Comparison of ENCODE assay signal across 33 cellular contexts in the genomic region with DNA sequence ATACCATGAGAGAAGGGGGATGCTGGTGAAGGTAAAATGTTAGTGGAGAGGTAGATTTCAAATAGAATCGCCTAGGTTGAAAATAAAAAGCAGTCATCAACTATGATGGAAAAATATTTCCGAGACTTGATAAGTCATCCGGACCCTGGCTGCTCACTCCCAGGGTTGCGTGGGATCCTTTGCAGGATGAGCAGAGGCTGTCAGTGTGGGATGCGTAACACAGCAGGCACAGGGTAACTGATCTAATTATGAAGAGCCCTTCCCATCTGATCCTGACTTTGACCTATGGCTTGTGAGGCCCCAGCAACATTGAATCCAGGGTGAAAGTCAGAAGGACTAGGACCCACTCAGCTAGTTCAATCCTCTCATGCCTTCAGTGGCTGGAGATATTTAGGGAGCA.
DNase-seq lines count a peak whose midpoint lies in the region; TF ChIP-seq lines count a peak whose summit lies in the region.
"Had no signal": no experiment of that assay in that cellular context is flagged by ENCODE, and none has a peak within 500 bp of the region (broad histone marks: within the 10 kb centered on the region; RNA-seq: fewer than 3 reads in every experiment).

No MANE protein-coding gene starts in this region.

- TF ChIP-seq CTCF in spleen (IDR thresholded peaks at IDR 0.05 in 8 of 11, conservative IDR thresholded peaks at IDR 0.05 in 3 of 11) (no peak), osteoblast (IDR thresholded peaks at IDR 0.05; ENCODE audit: extremely low read depth, low read depth, low read length) (no peak), thyroid gland (IDR thresholded peaks at IDR 0.05) (no peak)

- H3K36me3 ChIP-seq in spleen, result no peaks in the 10 kb centered on the region
- H3K36me3 ChIP-seq in osteoblast (ENCODE audit: insufficient read depth, low read length), result no peaks in the 10 kb centered on the region
- no peaks in the 10 kb centered on the region for H3K36me3 ChIP-seq in thyroid gland
- H3K36me3 ChIP-seq: BE2C; BLaER1; BLaER1 treated with 17β-estradiol and CSF1 and Interleukin-3, amounts not matched to agents 10 nM and 100 nM had no signal

- DNase-seq in Ammon's horn (ENCODE audit: low spot score), result peak; percentile 36
- peak; percentile 55 for DNase-seq in SK-N-DZ (ENCODE audit: low spot score)
- DNase-seq in head of caudate nucleus, result peak in 28 of 42 donors; percentile 23 to 82 (median 52)
- peak; percentile 37 for DNase-seq in spleen
- DNase-seq in osteoblast (ENCODE audit: insufficient read length, low spot score, missing footprints), result no peak
- no peak for DNase-seq in thyroid gland
- no peak for DNase-seq in NCI-H2107 (lab: John Stamatoyannopoulos, UW)
- no peak for DNase-seq in hypothalamus (lab: John Stamatoyannopoulos, UW)
- DNase-seq: 8988T; ACHN; AML-193; BE2C; C1 segment of cervical spinal cord; Caco-2; Calu3; CD4-positive, alpha-beta memory T cell; CD4-positive, alpha-beta T cell; CD4-positive, CD25-positive, alpha-beta regulatory T cell; CD8-positive, alpha-beta memory T cell; CD8-positive, alpha-beta T cell; COR-L47; DMS 273 treated with DMSO at 0.1 percent for 48 hours; DMS153; DMS53; DMS79; DMS79 treated with DMSO at 0.1 percent for 48 hours; DND-41; EL had no signal

- H3K4me2 ChIP-seq in osteoblast (ENCODE audit: insufficient read depth, low read length), result no peak overlapping the region
- H3K4me2 ChIP-seq: A549; BLaER1; BLaER1 treated with 17β-estradiol and CSF1 and Interleukin-3, amounts not matched to agents 10 nM and 100 nM had no signal

- H3K9me3 ChIP-seq in spleen (peaks cover 0 to 27% (median 0%) of the 10 kb centered on the region in 8 donors), osteoblast (ENCODE audit: low read depth, low read length) (no peaks in the 10 kb centered on the region), thyroid gland (no peaks in the 10 kb centered on the region)
- H3K9me3 ChIP-seq: A549; BE2C; BLaER1; BLaER1 treated with 17β-estradiol and CSF1 and Interleukin-3, amounts not matched to agents 10 nM and 100 nM; Caco-2 had no signal

- intact Hi-C loops in head of caudate nucleus (cut with DNase I) (no loop called here), spleen (cut with DNase I; ENCODE audit: low total_unique reads) (no loop called here), thyroid gland (cut with DNase I) (no loop called here)

- H2AFZ ChIP-seq in osteoblast (ENCODE audit: low read length), result no peak overlapping the region

- H3K27me3 ChIP-seq in spleen (replicated peaks in 1 of 7), result no peaks in the 10 kb centered on the region
- H3K27me3 ChIP-seq in osteoblast (ENCODE audit: insufficient read depth, low read length), result no peaks in the 10 kb centered on the region
- H3K27me3 ChIP-seq in thyroid gland, result no peaks in the 10 kb centered on the region
- H3K27me3 ChIP-seq: BE2C; BLaER1; BLaER1 treated with 17β-estradiol and CSF1 and Interleukin-3, amounts not matched to agents 10 nM and 100 nM had no signal

- WGBS in spleen, 5 donors, result 81 to 92% (median 87%) methylated on average over 5 of the region's 5 CpGs
- 81 to 91% methylated on average over 5 of the region's 5 CpGs for WGBS in thyroid gland, 2 donors

- H3K79me2 ChIP-seq in osteoblast (ENCODE audit: insufficient read depth, low read length), result no peaks in the 10 kb centered on the region

- TF ChIP-seq POLR2A in spleen (IDR thresholded peaks at IDR 0.05) (no peak), thyroid gland (IDR thresholded peaks at IDR 0.05) (no peak)

- H3K4me1 ChIP-seq in spleen (no peaks in the 10 kb centered on the region), osteoblast (ENCODE audit: insufficient read depth, low read length) (no peaks in the 10 kb centered on the region), thyroid gland (no peaks in the 10 kb centered on the region)
- H3K4me1 ChIP-seq: A549; BE2C; BLaER1; BLaER1 treated with 17β-estradiol and CSF1 and Interleukin-3, amounts not matched to agents 10 nM and 100 nM; Caco-2 had no signal

- H3K27ac ChIP-seq in spleen (no peak overlapping the region), osteoblast (ENCODE audit: low read depth, low read length) (no peak overlapping the region), thyroid gland (no peak overlapping the region)
- H3K27ac ChIP-seq: 22Rv1; A549; BLaER1; BLaER1 treated with 17β-estradiol and CSF1 and Interleukin-3, amounts not matched to agents 10 nM and 100 nM; C4-2B had no signal

- H3K4me3 ChIP-seq in spleen, result no peak overlapping the region
- no peak overlapping the region for H3K4me3 ChIP-seq in osteoblast (ENCODE audit: insufficient read depth, low read length)
- no peak overlapping the region for H3K4me3 ChIP-seq in thyroid gland (replicated peaks in 1 of 3)
- H3K4me3 ChIP-seq: A549; BLaER1; BLaER1 treated with 17β-estradiol and CSF1 and Interleukin-3, amounts not matched to agents 10 nM and 100 nM had no signal

- no peaks in the 10 kb centered on the region for H4K20me1 ChIP-seq in osteoblast (ENCODE audit: insufficient read depth, low read length)
- H4K20me1 ChIP-seq: BLaER1; BLaER1 treated with 17β-estradiol and CSF1 and Interleukin-3, amounts not matched to agents 10 nM and 100 nM had no signal

Comparison
In these comparisons a context has a peak if more than half of its experiments do, and no peak if none do; other contexts are left out.
1. DNase-seq: peak in Ammon's horn (single experiment), SK-N-DZ (single experiment), head of caudate nucleus (28 of 42) and spleen (single experiment); none in osteoblast (single experiment), thyroid gland (0 of 2), NCI-H2107 (single experiment) and hypothalamus (0 of 51).